In genomic region chr19:10201176-10201575, GRCh38 we compare ENCODE assay signal across 24 cellular contexts.
"Had no signal": no experiment of that assay in that cellular context is flagged by ENCODE, and none has a peak within 500 bp of the region (broad histone marks: within the 10 kb centered on the region; RNA-seq: fewer than 3 reads in every experiment).

No MANE protein-coding gene starts in this region.

- H3K36me3 ChIP-seq: esophagus squamous epithelium, left lung, lower lobe of right lung, suprapubic skin, tibial artery had no signal

- H3K9me3 ChIP-seq: esophagus squamous epithelium, left lung, lower lobe of right lung, suprapubic skin, tibial artery had no signal

- H3K4me3 ChIP-seq: esophagus squamous epithelium, left lung, lower lobe of right lung, suprapubic skin, tibial artery had no signal

- H3K27ac ChIP-seq: epithelial cell of prostate, esophagus squamous epithelium, left lung, lower lobe of right lung, suprapubic skin, tibial artery had no signal

- ATAC-seq: activated naive CD8-positive, alpha-beta T cell treated with anti-CD3 and anti-CD28 coated beads, Interleukin-2, amount 50 U/mL, for 24 hours; activated T-cell treated with anti-CD3 and anti-CD28 coated beads, Interleukin-2, amount 50 U/mL, for 4 hours; left lung; lower lobe of right lung; natural killer cell treated with Interleukin-12 subunit alpha and Interleukin-12 subunit beta and Interleukin-15 and Interleukin-18, amount 100 ng/mL, for 72 hours; right cardiac atrium; stimulated activated naive B cell treated with anti-CD40 and anti-IgM and Interleukin-4, amounts not matched to agents 10 μg/mL and 1 μg/mL and 100 μg/mL, for 72 hours had no signal

- H3K27me3 ChIP-seq: esophagus squamous epithelium, left lung, suprapubic skin, tibial artery had no signal

- FAIRE-seq: frontal cortex had no signal

- H3K36me3 Mint-ChIP-seq: activated CD4-positive, alpha-beta memory T cell treated with anti-CD3 and anti-CD28 coated beads for 36 hours; activated naive CD4-positive, alpha-beta T cell treated with anti-CD3 and anti-CD28 coated beads, Interleukin-2, amount 50 U/mL, for 24 hours; natural killer cell treated with Interleukin-12 subunit alpha and Interleukin-12 subunit beta and Interleukin-15 and Interleukin-18, amount 100 ng/mL, for 72 hours; stimulated activated naive B cell treated with anti-CD40 and anti-IgM and Interleukin-4, amounts not matched to agents 10 μg/mL and 1 μg/mL and 100 μg/mL, for 72 hours had no signal

- H3K4me3 Mint-ChIP-seq: activated CD4-positive, alpha-beta memory T cell treated with anti-CD3 and anti-CD28 coated beads for 36 hours; activated naive CD4-positive, alpha-beta T cell treated with anti-CD3 and anti-CD28 coated beads, Interleukin-2, amount 50 U/mL, for 24 hours; activated naive CD8-positive, alpha-beta T cell treated with anti-CD3 and anti-CD28 coated beads, Interleukin-2, amount 50 U/mL, for 24 hours; activated T-cell treated with anti-CD3 and anti-CD28 coated beads, Interleukin-2, amount 50 U/mL, for 4 hours; natural killer cell treated with Interleukin-12 subunit alpha and Interleukin-12 subunit beta and Interleukin-15 and Interleukin-18, amount 100 ng/mL, for 72 hours; stimulated activated naive B cell treated with anti-CD40 and anti-IgM and Interleukin-4, amounts not matched to agents 10 μg/mL and 1 μg/mL and 100 μg/mL, for 72 hours had no signal

- DNase-seq: activated CD4-positive, alpha-beta memory T cell treated with anti-CD3 and anti-CD28 coated beads for 36 hours; activated CD4-positive, alpha-beta T cell treated with anti-CD3 and anti-CD28 coated beads for 4 hours; activated naive CD8-positive, alpha-beta T cell treated with anti-CD3 and anti-CD28 coated beads, Interleukin-2, amount 50 U/mL, for 24 hours; activated T-cell treated with anti-CD3 and anti-CD28 coated beads, Interleukin-2, amount 50 U/mL, for 4 hours; amygdala; central memory CD4-positive, alpha-beta T cell; dermis blood vessel endothelial cell; effector CD4-positive, alpha-beta T cell; esophagus squamous epithelium; left lung; lower lobe of right lung; mesendoderm; stimulated activated CD4-positive, alpha-beta T cell treated with anti-CD3 and anti-CD28 coated beads, Interleukin-15, amount 100 ng/mL, for 24 hours; stimulated activated CD4-positive, alpha-beta T cell treated with anti-CD3 and anti-CD28 coated beads, Interleukin-2, amount 100 ng/mL, for 24 hours; stimulated activated naive B cell treated with anti-CD40 and anti-IgM and Interleukin-4, amounts not matched to agents 10 μg/mL and 1 μg/mL and 100 μg/mL, for 72 hours; T-helper 2 cell; tibial artery had no signal

- H3K27me3 Mint-ChIP-seq: activated CD4-positive, alpha-beta memory T cell treated with anti-CD3 and anti-CD28 coated beads for 36 hours; activated naive CD4-positive, alpha-beta T cell treated with anti-CD3 and anti-CD28 coated beads, Interleukin-2, amount 50 U/mL, for 24 hours; activated naive CD8-positive, alpha-beta T cell treated with anti-CD3 and anti-CD28 coated beads, Interleukin-2, amount 50 U/mL, for 24 hours; natural killer cell treated with Interleukin-12 subunit alpha and Interleukin-12 subunit beta and Interleukin-15 and Interleukin-18, amount 100 ng/mL, for 72 hours; stimulated activated naive B cell treated with anti-CD40 and anti-IgM and Interleukin-4, amounts not matched to agents 10 μg/mL and 1 μg/mL and 100 μg/mL, for 72 hours had no signal

- H3K27ac Mint-ChIP-seq: activated CD4-positive, alpha-beta memory T cell treated with anti-CD3 and anti-CD28 coated beads for 36 hours; activated naive CD4-positive, alpha-beta T cell treated with anti-CD3 and anti-CD28 coated beads, Interleukin-2, amount 50 U/mL, for 24 hours; activated naive CD8-positive, alpha-beta T cell treated with anti-CD3 and anti-CD28 coated beads, Interleukin-2, amount 50 U/mL, for 24 hours; activated T-helper 2 cell treated with anti-CD3 and anti-CD28 coated beads, Interferon-gamma antibody, Interleukin-2, Interleukin-4, amounts not matched to agents 10 μg/mL and 5 μg/mL and 100 μg/mL, durations not matched to agents 14 hours and 24 hours and 36 hours; natural killer cell treated with Interleukin-12 subunit alpha and Interleukin-12 subunit beta and Interleukin-15 and Interleukin-18, amount 100 ng/mL, for 72 hours; stimulated activated naive B cell treated with anti-CD40 and anti-IgM and Interleukin-4, amounts not matched to agents 10 μg/mL and 1 μg/mL and 100 μg/mL, for 72 hours had no signal

- H3K4me1 ChIP-seq: suprapubic skin, tibial artery had no signal

- H3K9me3 Mint-ChIP-seq: activated CD4-positive, alpha-beta memory T cell treated with anti-CD3 and anti-CD28 coated beads for 36 hours; activated naive CD4-positive, alpha-beta T cell treated with anti-CD3 and anti-CD28 coated beads, Interleukin-2, amount 50 U/mL, for 24 hours; activated naive CD8-positive, alpha-beta T cell treated with anti-CD3 and anti-CD28 coated beads, Interleukin-2, amount 50 U/mL, for 24 hours; activated T-cell treated with anti-CD3 and anti-CD28 coated beads, Interleukin-2, amount 50 U/mL, for 4 hours; activated T-helper 2 cell treated with anti-CD3 and anti-CD28 coated beads, Interferon-gamma antibody, Interleukin-2, Interleukin-4, amounts not matched to agents 10 μg/mL and 5 μg/mL and 100 μg/mL, durations not matched to agents 14 hours and 24 hours and 36 hours; natural killer cell treated with Interleukin-12 subunit alpha and Interleukin-12 subunit beta and Interleukin-15 and Interleukin-18, amount 100 ng/mL, for 72 hours; stimulated activated naive B cell treated with anti-CD40 and anti-IgM and Interleukin-4, amounts not matched to agents 10 μg/mL and 1 μg/mL and 100 μg/mL, for 72 hours had no signal
